In genomic region chr9:104091708-104092107, GRCh38 we compare ENCODE assay signal across 8 cellular contexts. TPM values are rescaled to one million over a fixed set of nuclear protein-coding genes. Genes with fewer than 3 reads are reported as not detected.
DNase-seq lines count a peak whose midpoint lies in the region; ATAC-seq and TF ChIP-seq lines count a peak whose summit lies in the region.

No MANE protein-coding gene starts in this region.

- H3K4me1 ChIP-seq in endocrine pancreas (ENCODE audit: control insufficient read depth, insufficient read depth, low read length) (peaks cover 21% of the 10 kb centered on the region), tibial nerve (peaks cover 0 to 32% (median 10%) of the 10 kb centered on the region in 4 donors)

- H3K36me3 ChIP-seq in endocrine pancreas (ENCODE audit: control insufficient read depth, insufficient read depth, low read length) (no peaks in the 10 kb centered on the region), tibial nerve (no peaks in the 10 kb centered on the region)

- peak overlapping the region in 1 of 4 donors; percentile 47 for H3K27ac ChIP-seq in tibial nerve

- H3K9ac ChIP-seq in endocrine pancreas (ENCODE audit: control insufficient read depth, insufficient read depth, low read length): no peak overlapping the region

- DNase-seq in Daoy (ENCODE audit: low read depth) (peak; percentile 37), NCI-H748 (lab: John Stamatoyannopoulos, UW; ENCODE audit: unreplicated experiment) (peak; percentile 90), pons (ENCODE audit: low spot score) (peak; percentile 76), cerebellar cortex (ENCODE audit: low spot score) (no peak), HT-29 (ENCODE audit: low spot score) (no peak), tibial nerve (ENCODE audit: low spot score in 2 of 2) (no peak)

- ATAC-seq in HG02759 (IDR thresholded peaks at IDR 0.05; ENCODE audit: unreplicated experiment): peak; percentile 25

- no peak for TF ChIP-seq POLR2A in tibial nerve (IDR thresholded peaks at IDR 0.05)

- TF ChIP-seq CTCF in tibial nerve (IDR thresholded peaks at IDR 0.05): peak in 2 of 5 experiments; percentile 6 to 25

- H3K27me3 ChIP-seq in endocrine pancreas (ENCODE audit: control insufficient read depth, insufficient read depth, low read length): no peaks in the 10 kb centered on the region
- H3K27me3 ChIP-seq in tibial nerve: no peaks in the 10 kb centered on the region

- WGBS in tibial nerve, 2 donors: 36 to 43% methylated on average over 4 of the region's 4 CpGs

- peak overlapping the region; percentile 72 for H3K4me3 ChIP-seq in endocrine pancreas (ENCODE audit: control insufficient read depth, insufficient read depth, low read length)
- H3K4me3 ChIP-seq in tibial nerve: no peak overlapping the region

- no peak for TF ChIP-seq EP300 in tibial nerve (IDR thresholded peaks at IDR 0.05)

- H3K9me3 ChIP-seq in endocrine pancreas (ENCODE audit: control insufficient read depth, low read length) (no peaks in the 10 kb centered on the region), tibial nerve (no peaks in the 10 kb centered on the region)

RNA-seq across cellular contexts. Expression of gene SMC2, which starts 2.4 kb away (rescaled TPM):
- total RNA-seq in Daoy (2014; rRNA removed; shearing (Covaris generic)): 61.5 and 73.9 TPM in 2 replicates
- total RNA-seq in HT-29 (2014; rRNA removed; shearing (Covaris generic)): 9.3 and 10.2 TPM in 2 replicates
- total RNA-seq in tibial nerve: 10 to 100 TPM in 1 of 4 donors, 1 to 10 TPM in 3; 4.7 to 13.5 (median 7.3) TPM

Comparison
In these comparisons a context has a peak if more than half of its experiments do, and no peak if none do; other contexts are left out.
1. DNase-seq: peak in Daoy (single experiment), NCI-H748 (single experiment) and pons (single experiment); none in cerebellar cortex (single experiment), HT-29 (single experiment) and tibial nerve (0 of 2).